In genomic region chr12:6817056-6817455, GRCh38 we compare ENCODE assay signal across 21 cellular contexts. TPM values are rescaled to one million over a fixed set of nuclear protein-coding genes. Genes with fewer than 3 reads are reported as not detected.
"Had no signal": no experiment of that assay in that cellular context is flagged by ENCODE, and none has a peak within 500 bp of the region (broad histone marks: within the 10 kb centered on the region; RNA-seq: fewer than 3 reads in every experiment).

No MANE protein-coding gene starts in this region.

- H3K4me3 ChIP-seq: left ventricle myocardium inferior, lower lobe of right lung, pancreas, stomach, thoracic aorta, transverse colon had no signal

- H3K4me1 ChIP-seq: foreskin keratinocyte, pancreas had no signal

- H3K36me3 Mint-ChIP-seq: immature natural killer cell; memory B cell; natural killer cell treated with Interleukin-12 subunit alpha and Interleukin-12 subunit beta and Interleukin-15 and Interleukin-18, amount 100 ng/mL, for 72 hours had no signal

- H3K27ac Mint-ChIP-seq: dendritic cell treated with granulocyte-macrophage colony-stimulating factor and Interleukin-4, amounts not matched to agents 40 ng/mL and 50 ng/mL, for 4 days; memory B cell; natural killer cell treated with Interleukin-12 subunit alpha and Interleukin-12 subunit beta and Interleukin-15 and Interleukin-18, amount 100 ng/mL, for 72 hours; progenitor cell of endocrine pancreas had no signal

- DNase-seq: erythroblast; foreskin keratinocyte; immature natural killer cell; left ventricle myocardium inferior; lower lobe of right lung; midbrain; nucleus accumbens; right cardiac atrium; small intestine; stimulated activated CD4-positive, alpha-beta T cell treated with anti-CD3 and anti-CD28 coated beads, Interleukin-12 subunit alpha, Interleukin-12 subunit beta, amount 100 ng/mL, for 4 hours; stimulated activated naive CD4-positive, alpha-beta T cell; stomach; substantia nigra; transverse colon had no signal

- H3K27me3 ChIP-seq: pancreas had no signal

- H3K36me3 ChIP-seq: left ventricle myocardium inferior, pancreas, thoracic aorta, transverse colon had no signal

- ATAC-seq: foreskin keratinocyte; lower lobe of right lung; natural killer cell treated with Interleukin-12 subunit alpha and Interleukin-12 subunit beta and Interleukin-15 and Interleukin-18, amount 100 ng/mL, for 72 hours; pancreas; right cardiac atrium had no signal

- H3K9me3 Mint-ChIP-seq: dendritic cell treated with granulocyte-macrophage colony-stimulating factor and Interleukin-4, amounts not matched to agents 40 ng/mL and 50 ng/mL, for 4 days; immature natural killer cell; memory B cell; natural killer cell treated with Interleukin-12 subunit alpha and Interleukin-12 subunit beta and Interleukin-15 and Interleukin-18, amount 100 ng/mL, for 72 hours had no signal

- H3K27ac ChIP-seq: foreskin keratinocyte, left ventricle myocardium inferior, lower lobe of right lung, pancreas, stomach, thoracic aorta, transverse colon had no signal

- H3K9me3 ChIP-seq: left ventricle myocardium inferior, lower lobe of right lung, pancreas, stomach, thoracic aorta, transverse colon had no signal

- H3K4me3 Mint-ChIP-seq: dendritic cell treated with granulocyte-macrophage colony-stimulating factor and Interleukin-4, amounts not matched to agents 40 ng/mL and 50 ng/mL, for 4 days; immature natural killer cell; memory B cell; natural killer cell treated with Interleukin-12 subunit alpha and Interleukin-12 subunit beta and Interleukin-15 and Interleukin-18, amount 100 ng/mL, for 72 hours had no signal

RNA-seq across cellular contexts. Expression of gene GPR162, which starts 4.6 kb away (rescaled TPM):
- total RNA-seq: natural killer cell treated with Interleukin-12 subunit alpha and Interleukin-12 subunit beta and Interleukin-15 and Interleukin-18, amount 100 ng/mL, for 72 hours had no signal
- polyA plus RNA-seq: immature natural killer cell had no signal

RNA-seq across cellular contexts. Expression of gene P3H3, which starts 11.2 kb away (rescaled TPM):
- polyA plus RNA-seq: immature natural killer cell had no signal

RNA-seq across cellular contexts. Expression of gene GNB3, which starts 23.7 kb away (rescaled TPM):
- total RNA-seq: natural killer cell treated with Interleukin-12 subunit alpha and Interleukin-12 subunit beta and Interleukin-15 and Interleukin-18, amount 100 ng/mL, for 72 hours had no signal
- polyA plus RNA-seq: immature natural killer cell had no signal

RNA-seq across cellular contexts. Expression of gene CD4, which starts 27.7 kb away (rescaled TPM):
- total RNA-seq: endothelial cell of umbilical vein, foreskin keratinocyte had no signal
- polyA plus RNA-seq: endothelial cell of umbilical vein, foreskin keratinocyte had no signal
